In the genomic region with DNA sequence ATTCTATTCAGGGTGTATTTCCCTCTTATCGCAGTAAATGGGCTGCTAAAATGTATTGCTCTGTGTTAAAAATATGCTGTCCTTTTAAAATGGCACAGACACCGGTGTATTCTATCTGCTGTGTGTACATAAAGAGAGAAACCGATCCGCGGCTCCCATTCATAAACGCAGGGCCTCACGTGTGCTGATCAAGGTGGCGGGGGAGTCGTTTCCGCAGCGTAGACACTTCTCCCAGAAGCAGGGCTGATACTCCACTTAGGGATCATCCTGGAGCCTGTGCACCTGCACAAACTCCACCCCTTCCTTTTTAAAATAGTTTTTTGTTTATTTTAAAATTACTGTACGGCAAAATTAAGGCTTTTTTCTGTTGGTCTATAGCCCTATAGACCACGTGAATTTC, we compare ENCODE assay signal across 16 cellular contexts.
DNase-seq lines count a peak whose midpoint lies in the region; ATAC-seq lines count a peak whose summit lies in the region.
"Had no signal": no experiment of that assay in that cellular context is flagged by ENCODE, and none has a peak within 500 bp of the region (broad histone marks: within the 10 kb centered on the region; RNA-seq: fewer than 3 reads in every experiment).

No MANE protein-coding gene starts in this region.

- H3K9ac ChIP-seq in BLaER1, result no peak overlapping the region

- no peak overlapping the region for H3K4me3 ChIP-seq in BLaER1
- H3K4me3 ChIP-seq: GM23338, HAP-1 had no signal

- H4K20me1 ChIP-seq in BLaER1, result no peaks in the 10 kb centered on the region

- H3K27ac ChIP-seq in BLaER1, result no peak overlapping the region

- DNase-seq in NCI-H2081 (lab: John Stamatoyannopoulos, UW) (peak; percentile 24 to 56), NCI-H2081 treated with DMSO at 0.1 percent for 48 hours (lab: John Stamatoyannopoulos, UW) (no peak), DMS153 (lab: John Stamatoyannopoulos, UW) (peak; percentile 20), NCI-H510A (lab: John Stamatoyannopoulos, UW) (peak; percentile 52), DMS53 treated with DMSO at 0.1 percent for 48 hours (lab: John Stamatoyannopoulos, UW; ENCODE audit: unreplicated experiment) (no peak)
- DNase-seq: KG1, NCI-H1105 treated with DMSO at 0.1 percent for 48 hours, NCI-H2171, NCI-H82, OCI-M1, Right ventricle myocardium superior, T1000 had no signal

- peaks cover 74% of the 10 kb centered on the region for H3K4me1 ChIP-seq in BLaER1
- H3K4me1 ChIP-seq: HAP-1 had no signal

- H3K27me3 ChIP-seq in BLaER1, result no peaks in the 10 kb centered on the region

- no peaks in the 10 kb centered on the region for H3K9me3 ChIP-seq in BLaER1
- H3K9me3 ChIP-seq: HAP-1 had no signal

- ATAC-seq in GM21825 (IDR thresholded peaks at IDR 0.05; ENCODE audit: unreplicated experiment), result no peak
- ATAC-seq: GM23338 had no signal

- H3K36me3 ChIP-seq in BLaER1, result no peaks in the 10 kb centered on the region
- H3K36me3 ChIP-seq: HAP-1 had no signal

- H3K4me2 ChIP-seq in BLaER1, result peak overlapping the region; percentile 80
- H3K4me2 ChIP-seq: GM23338 had no signal

Comparison
In these comparisons a context has a peak if more than half of its experiments do, and no peak if none do; other contexts are left out.
1. DNase-seq: peak in NCI-H2081 (2 of 2), DMS153 (single experiment) and NCI-H510A (single experiment); none in NCI-H2081 treated with DMSO at 0.1 percent for 48 hours (single experiment) and DMS53 treated with DMSO at 0.1 percent for 48 hours (single experiment).